ENCODE assay signal across 8 cellular contexts in the genomic region with DNA sequence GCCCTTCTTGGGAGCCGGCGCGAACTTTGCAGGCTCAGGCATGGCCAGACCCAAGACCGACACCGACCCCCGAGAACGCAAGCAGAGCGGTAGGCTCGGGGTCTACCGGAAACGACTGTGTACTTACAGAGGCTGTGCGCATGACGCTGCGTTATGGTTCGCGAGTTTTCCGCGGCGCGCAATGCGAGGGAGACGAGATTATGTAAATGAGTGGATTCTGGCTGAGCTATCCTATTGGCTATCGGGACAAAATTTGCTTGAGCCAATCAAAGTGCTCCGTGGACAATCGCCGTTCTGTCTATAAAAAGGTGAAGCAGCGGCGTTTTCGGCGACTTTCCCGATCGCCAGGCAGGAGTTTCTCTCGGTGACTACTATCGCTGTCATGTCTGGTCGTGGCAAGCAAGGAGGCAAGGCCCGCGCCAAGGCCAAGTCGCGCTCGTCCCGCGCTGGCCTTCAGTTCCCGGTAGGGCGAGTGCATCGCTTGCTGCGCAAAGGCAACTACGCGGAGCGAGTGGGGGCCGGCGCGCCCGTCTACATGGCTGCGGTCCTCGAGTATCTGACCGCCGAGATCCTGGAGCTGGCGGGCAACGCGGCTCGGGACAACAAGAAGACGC. TPM values are rescaled to one million over a fixed set of nuclear protein-coding genes. Genes with fewer than 3 reads are reported as not detected.
DNase-seq lines count a peak whose midpoint lies in the region; ATAC-seq, FAIRE-seq and TF ChIP-seq lines count a peak whose summit lies in the region.
"Not testable (repeated sequence)": the region's sequence is repeated elsewhere in the genome, so short reads cannot be mapped to it uniquely, and the experiment has no call there.

No MANE protein-coding gene starts in this region.

- not testable (repeated sequence) for H3K79me2 ChIP-seq in endothelial cell of umbilical vein (ENCODE audit: control insufficient read depth, insufficient read depth, low read length)

- not testable (repeated sequence) for H3K9ac ChIP-seq in endothelial cell of umbilical vein (replicated peaks; ENCODE audit: extremely low read depth, insufficient read depth, low read length)

- not testable (repeated sequence) for H3K27ac Mint-ChIP-seq in CD4-positive, CD25-positive, alpha-beta regulatory T cell; T-cell; naive thymus-derived CD8-positive, alpha-beta T cell

- dilution Hi-C loops in endothelial cell of umbilical vein (cut with MboI; ENCODE audit: extremely low pct_ligation_motif_present, low sequenced_read_pairs), result not testable (repeated sequence)

- not testable (repeated sequence) for H3K9me1 ChIP-seq in endothelial cell of umbilical vein (replicated peaks; ENCODE audit: control insufficient read depth, extremely low read depth, insufficient read depth, low read length)

- peaks cover 11% of the 10 kb centered on the region for H3K36me3 Mint-ChIP-seq in CD4-positive, CD25-positive, alpha-beta regulatory T cell
- H3K36me3 Mint-ChIP-seq in T-cell, result peaks cover 19% of the 10 kb centered on the region
- peaks cover 3 to 17% (median 12%) of the 10 kb centered on the region in 3 donors for H3K36me3 Mint-ChIP-seq in naive thymus-derived CD8-positive, alpha-beta T cell

- H3K4me1 Mint-ChIP-seq in CD4-positive, CD25-positive, alpha-beta regulatory T cell, result peaks cover 25 to 39% (median 36%) of the 10 kb centered on the region in 4 donors
- H3K4me1 Mint-ChIP-seq in T-cell, result peaks cover 37 to 40% (median 40%) of the 10 kb centered on the region in 3 donors
- H3K4me1 Mint-ChIP-seq in naive thymus-derived CD8-positive, alpha-beta T cell, result peaks cover 26 to 42% (median 38%) of the 10 kb centered on the region in 4 donors

- H3K4me2 ChIP-seq in endothelial cell of umbilical vein (ENCODE audit: insufficient read depth, low read length), result not testable (repeated sequence)

- not testable (repeated sequence) for DNase-seq in CD4-positive, CD25-positive, alpha-beta regulatory T cell; T-cell; endothelial cell of umbilical vein (ENCODE audit: low read depth, low spot score); naive thymus-derived CD8-positive, alpha-beta T cell

- CTCF ChIA-PET in T-cell (lab: Charles Lee), result not testable (repeated sequence)
- CTCF ChIA-PET in endothelial cell of umbilical vein (lab: Charles Lee), result interaction anchor here (1.5 kb wide), 1 partner anchor 37 kb away, joined by 3 read pairs; a partner anchor contains a TSS

- peaks cover 37% of the 10 kb centered on the region for H3K4me1 ChIP-seq in CD4-positive, CD25-positive, alpha-beta regulatory T cell (ENCODE audit: control insufficient read depth, insufficient read depth, low read length, poor library complexity, severe bottlenecking)
- peaks cover 16% of the 10 kb centered on the region for H3K4me1 ChIP-seq in endothelial cell of umbilical vein (ENCODE audit: control insufficient read depth, extremely low read depth, insufficient read depth, low read length)

- H3K9me3 ChIP-seq in CD4-positive, CD25-positive, alpha-beta regulatory T cell (ENCODE audit: control insufficient read depth in 2 of 2, low read length in 2 of 2); endothelial cell of umbilical vein (replicated peaks; ENCODE audit: control insufficient read depth, insufficient read depth, low read length): not testable (repeated sequence)

- not testable (repeated sequence) for H3K27ac ChIP-seq in CD4-positive, CD25-positive, alpha-beta regulatory T cell (ENCODE audit: insufficient read depth, low read length, poor library complexity, severe bottlenecking); endothelial cell of umbilical vein (ENCODE audit: insufficient read depth, low read depth, low read length)

- peak; percentile 77 to 78 for ATAC-seq in CD4-positive, CD25-positive, alpha-beta regulatory T cell (ENCODE audit: low read depth in 2 of 2)
- ATAC-seq in GM18873 (IDR thresholded peaks at IDR 0.05; ENCODE audit: low FRiP score, unreplicated experiment), result peak; percentile 57
- peak; percentile 49 for ATAC-seq in GM21447 (IDR thresholded peaks at IDR 0.05; ENCODE audit: unreplicated experiment)
- peak; percentile 58 for ATAC-seq in HG02852 (IDR thresholded peaks at IDR 0.05; ENCODE audit: unreplicated experiment)
- ATAC-seq in HG03342 (IDR thresholded peaks at IDR 0.05; ENCODE audit: unreplicated experiment), result peak; percentile 50
- ATAC-seq in T-cell (replicated peaks in 1 of 4), result peak; percentile 73 to 77 (median 74)
- ATAC-seq in naive thymus-derived CD8-positive, alpha-beta T cell, result peak; percentile 76 to 78

- not testable (repeated sequence) for TF ChIP-seq CTCF in endothelial cell of umbilical vein (IDR thresholded peaks at IDR 0.05; ENCODE audit: extremely low read depth in 1 of 2, insufficient read depth in 1 of 2, low read depth in 1 of 2, low read length in 2 of 2)

- H3K4me3 Mint-ChIP-seq in CD4-positive, CD25-positive, alpha-beta regulatory T cell; T-cell; naive thymus-derived CD8-positive, alpha-beta T cell: not testable (repeated sequence)

- not testable (repeated sequence) for H3K27me3 ChIP-seq in CD4-positive, CD25-positive, alpha-beta regulatory T cell (ENCODE audit: control insufficient read depth, insufficient read depth, low read length); endothelial cell of umbilical vein (ENCODE audit: control insufficient read depth in 2 of 2, insufficient read depth in 2 of 2, low read length in 2 of 2)

- intact Hi-C loops in endothelial cell of umbilical vein (cut with micrococcal nuclease), result not testable (repeated sequence)

- not testable (repeated sequence) for H3K9me3 Mint-ChIP-seq in CD4-positive, CD25-positive, alpha-beta regulatory T cell; T-cell; naive thymus-derived CD8-positive, alpha-beta T cell

- BruUV-seq in endothelial cell of umbilical vein (replicated peaks; lab: Mats Ljungman, UMichigan), result TSS peak; percentile 71

- peak; percentile 97 for FAIRE-seq in endothelial cell of umbilical vein (lab: Jason Lieb, UNC)

- POLR2A ChIA-PET in T-cell (lab: Charles Lee), result interaction anchor here in 1 of 2 donors (0.7 kb wide), 1 partner anchor 43 kb away, joined by 3 read pairs; no protein-coding TSS in a partner anchor
- POLR2A ChIA-PET in endothelial cell of umbilical vein (lab: Charles Lee), result not testable (repeated sequence)
- POLR2A ChIA-PET in naive thymus-derived CD8-positive, alpha-beta T cell (lab: Charles Lee), result interaction anchor here (8.0 kb wide), 1 partner anchor 36 kb away, joined by 353 read pairs; a partner anchor contains a TSS

- not testable (repeated sequence) for H4K20me1 ChIP-seq in endothelial cell of umbilical vein (replicated peaks; ENCODE audit: control insufficient read depth, extremely low read depth, insufficient read depth, low read length)

- H3K36me3 ChIP-seq in CD4-positive, CD25-positive, alpha-beta regulatory T cell (ENCODE audit: control insufficient read depth, insufficient read depth, low read length); endothelial cell of umbilical vein (ENCODE audit: control insufficient read depth in 2 of 2, extremely low read depth in 1 of 2, insufficient read depth in 2 of 2, low read length in 2 of 2): not testable (repeated sequence)

- H3K27me3 Mint-ChIP-seq in CD4-positive, CD25-positive, alpha-beta regulatory T cell; T-cell; naive thymus-derived CD8-positive, alpha-beta T cell: not testable (repeated sequence)

- TF ChIP-seq POLR2A in endothelial cell of umbilical vein (IDR thresholded peaks at IDR 0.05; ENCODE audit: low read depth, low read length), result not testable (repeated sequence)

- H3K4me3 ChIP-seq in CD4-positive, CD25-positive, alpha-beta regulatory T cell (ENCODE audit: low read depth, low read length); endothelial cell of umbilical vein (replicated peaks in 1 of 3; ENCODE audit: insufficient read depth in 1 of 3, low read depth in 1 of 3, low read length in 3 of 3): not testable (repeated sequence)

- not testable (repeated sequence) for H2AFZ ChIP-seq in endothelial cell of umbilical vein (ENCODE audit: low read depth, low read length)

RNA-seq across cellular contexts. Expression of gene BOLA1, which starts 48.5 kb away (rescaled TPM):
- total RNA-seq in CD4-positive, CD25-positive, alpha-beta regulatory T cell, result 6.2 TPM
- polyA plus RNA-seq in CD4-positive, CD25-positive, alpha-beta regulatory T cell, result 10 to 100 TPM; 37.9 to 47.8 (median 39.5) TPM
- 10 to 100 TPM in 3 of 5 donors, 1 to 10 TPM in 2; 6.0 to 27.6 (median 26.1) TPM for total RNA-seq in T-cell
- total RNA-seq in endothelial cell of umbilical vein, result 7.0 and 10.8 TPM in 2 replicates
- 12.2 and 16.1 TPM in 2 replicates for polyA plus RNA-seq in endothelial cell of umbilical vein
- 11.6 and 15.0 TPM in 2 replicates for polyA plus RNA-seq in endothelial cell of umbilical vein (2011; cell fraction: cytosol; rRNA removed)
- polyA plus RNA-seq in endothelial cell of umbilical vein (2011; cell fraction: nucleus; rRNA removed), result 5.8 and 8.2 TPM in 2 replicates
- polyA plus RNA-seq in endothelial cell of umbilical vein (2012), result 7.1 and 8.3 TPM in 2 replicates
- polyA minus RNA-seq in endothelial cell of umbilical vein, result 2.0 and 3.7 TPM in 2 replicates
- polyA minus RNA-seq in endothelial cell of umbilical vein (2011; cell fraction: cytosol; rRNA and poly(A)+ RNA removed), result 5.5 TPM
- 1.0 and 2.2 TPM in 2 replicates for polyA minus RNA-seq in endothelial cell of umbilical vein (2011; cell fraction: nucleus; rRNA and poly(A)+ RNA removed)
- total RNA-seq in naive thymus-derived CD8-positive, alpha-beta T cell, result 10 to 100 TPM; 21.1 to 21.6 TPM
- polyA plus RNA-seq in naive thymus-derived CD8-positive, alpha-beta T cell, result 10 to 100 TPM; 19.7 to 34.1 (median 24.3) TPM
